In genomic region chr5:29485333-29485732, GRCh38 we compare ENCODE assay signal across 9 cellular contexts.
"Had no signal": no experiment of that assay in that cellular context is flagged by ENCODE, and none has a peak within 500 bp of the region (broad histone marks: within the 10 kb centered on the region; RNA-seq: fewer than 3 reads in every experiment).

No MANE protein-coding gene starts in this region.

- H3K9me3 ChIP-seq: HAP-1 had no signal

- ATAC-seq: HCT116, K562 had no signal

- DNase-seq: GM23248, GOT3, H7, HFFc6, IMR-90 had no signal

- H3K4me1 ChIP-seq: HAP-1 had no signal

- H2AFZ ChIP-seq: GM23248 had no signal

- H3K4me3 Mint-ChIP-seq: HFFc6 had no signal

- H3K36me3 ChIP-seq: HAP-1 had no signal

- H3K9ac ChIP-seq: GM23248 had no signal

- H3K27ac ChIP-seq: GM23248, HL-60 had no signal

- H3K4me3 ChIP-seq: GM23248, HAP-1, K562 had no signal

- H3K27ac Mint-ChIP-seq: HFFc6 had no signal
